ENCODE assay signal across 1 cellular context in the genomic region with DNA sequence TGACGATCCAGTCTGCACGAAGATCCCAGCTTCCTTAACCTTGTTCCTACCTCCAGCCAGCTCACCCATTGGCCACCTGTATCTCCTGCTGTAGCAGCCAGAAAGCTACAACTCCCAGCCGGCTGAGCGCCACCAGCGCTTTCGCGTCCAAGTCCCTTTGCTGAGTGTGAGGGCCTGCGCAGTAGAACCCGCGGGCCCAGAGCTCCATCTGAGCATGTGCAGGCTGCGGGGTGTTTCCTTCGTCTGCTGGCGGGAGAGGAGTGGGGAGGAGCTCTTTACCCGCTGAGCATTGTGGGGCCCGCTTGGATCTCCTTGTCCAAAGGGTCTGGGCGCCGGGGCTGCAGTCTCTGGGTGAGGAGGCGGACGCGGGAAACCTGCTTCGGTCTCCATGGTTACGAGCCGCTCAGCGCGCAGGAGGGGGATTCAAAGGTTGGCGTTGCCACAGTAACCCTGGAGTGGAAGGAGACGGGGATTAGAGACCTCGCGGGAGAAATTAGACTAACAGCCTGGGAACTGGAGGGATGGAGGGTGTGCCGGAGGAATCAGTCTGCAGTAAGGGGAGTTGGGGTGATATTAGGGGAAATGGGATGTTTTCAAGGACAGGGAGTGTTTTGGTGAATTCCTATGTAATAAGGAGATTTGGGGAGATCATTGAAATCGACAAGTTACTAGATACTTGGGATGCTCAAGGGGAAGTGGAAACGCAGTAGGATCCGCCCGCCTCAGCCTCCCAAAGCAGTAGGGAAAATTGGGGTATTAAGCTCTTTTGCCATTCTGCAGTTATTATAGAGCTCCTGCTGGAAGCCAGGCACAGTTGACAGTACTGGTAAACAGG.
A peak's percentile ranks its signal among the peaks of the same experiment; 100 is the strongest.
TF ChIP-seq lines count a peak whose summit lies in the region.

No MANE protein-coding gene starts in this region.

TF ChIP-seq in HepG2, 621 proteins besides CTCF, POLR2A, EP300 and RAD21 (continued from another document):
- TF ChIP-seq, protein P1, sequence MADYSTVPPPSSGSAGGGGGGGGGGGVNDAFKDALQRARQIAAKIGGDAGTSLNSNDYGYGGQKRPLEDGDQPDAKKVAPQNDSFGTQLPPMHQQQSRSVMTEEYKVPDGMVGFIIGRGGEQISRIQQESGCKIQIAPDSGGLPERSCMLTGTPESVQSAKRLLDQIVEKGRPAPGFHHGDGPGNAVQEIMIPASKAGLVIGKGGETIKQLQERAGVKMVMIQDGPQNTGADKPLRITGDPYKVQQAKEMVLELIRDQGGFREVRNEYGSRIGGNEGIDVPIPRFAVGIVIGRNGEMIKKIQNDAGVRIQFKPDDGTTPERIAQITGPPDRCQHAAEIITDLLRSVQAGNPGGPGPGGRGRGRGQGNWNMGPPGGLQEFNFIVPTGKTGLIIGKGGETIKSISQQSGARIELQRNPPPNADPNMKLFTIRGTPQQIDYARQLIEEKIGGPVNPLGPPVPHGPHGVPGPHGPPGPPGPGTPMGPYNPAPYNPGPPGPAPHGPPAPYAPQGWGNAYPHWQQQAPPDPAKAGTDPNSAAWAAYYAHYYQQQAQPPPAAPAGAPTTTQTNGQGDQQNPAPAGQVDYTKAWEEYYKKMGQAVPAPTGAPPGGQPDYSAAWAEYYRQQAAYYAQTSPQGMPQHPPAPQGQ (CRISPR knock-in tag; IDR thresholded peaks at IDR 0.05; ENCODE audit: borderline replicate concordance): no peak
- TF ChIP-seq ZNF331 (CRISPR knock-in tag; IDR thresholded peaks at IDR 0.05) (peak; percentile 61; the same call in 1 of the 2 replicates), ZNF143 (CRISPR knock-in tag; IDR thresholded peaks at IDR 0.05) (peak; percentile 87), HOXD1 (CRISPR knock-in tag; IDR thresholded peaks at IDR 0.05) (no peak), ZNF431 (CRISPR knock-in tag; IDR thresholded peaks at IDR 0.05; ENCODE audit: borderline replicate concordance, low read depth) (no peak), ZNF607 (CRISPR knock-in tag; IDR thresholded peaks at IDR 0.05; ENCODE audit: borderline replicate concordance) (peak; percentile 63; the same call in 1 of the 2 replicates), POGZ (CRISPR knock-in tag; IDR thresholded peaks at IDR 0.05) (peak; percentile 41; the same call in 1 of the 2 replicates), TSC22D2 (CRISPR knock-in tag; IDR thresholded peaks at IDR 0.05; ENCODE audit: borderline replicate concordance) (0 out of 2 replicates have a peak, but pooled peaks have one; percentile 20), MLLT10 (CRISPR knock-in tag; IDR thresholded peaks at IDR 0.05) (no peak), PBX3 (CRISPR knock-in tag; IDR thresholded peaks at IDR 0.05; ENCODE audit: borderline replicate concordance) (no peak), ZBTB20 (CRISPR knock-in tag; IDR thresholded peaks at IDR 0.05; ENCODE audit: borderline replicate concordance, low read depth) (no peak), ZNF558 (CRISPR knock-in tag; IDR thresholded peaks at IDR 0.05; ENCODE audit: borderline replicate concordance) (no peak), NR2C2 (CRISPR knock-in tag; IDR thresholded peaks at IDR 0.05; ENCODE audit: borderline replicate concordance) (no peak), ZSCAN21 (CRISPR knock-in tag; IDR thresholded peaks at IDR 0.05; ENCODE audit: borderline replicate concordance) (0 out of 2 replicates have a peak, but pooled peaks have one; percentile 24), DMAP1 (CRISPR knock-in tag; IDR thresholded peaks at IDR 0.05) (no peak), SP2 (CRISPR knock-in tag; IDR thresholded peaks at IDR 0.05) (no peak), NFIB (CRISPR knock-in tag; IDR thresholded peaks at IDR 0.05; ENCODE audit: borderline replicate concordance) (no peak), SP4 (CRISPR knock-in tag; IDR thresholded peaks at IDR 0.05) (peak; percentile 73), TMF1 (CRISPR knock-in tag; IDR thresholded peaks at IDR 0.05; ENCODE audit: low read depth) (no peak), NCOA2 (CRISPR knock-in tag; IDR thresholded peaks at IDR 0.05) (no peak; the same call in 1 of the 2 replicates), ZBTB1 (CRISPR knock-in tag; IDR thresholded peaks at IDR 0.05; ENCODE audit: borderline replicate concordance) (no peak), GTF2F1 (IDR thresholded peaks at IDR 0.05; ENCODE audit: low read length) (no peak), NKX3-1 (CRISPR knock-in tag; IDR thresholded peaks at IDR 0.05) (no peak), ZNF883 (CRISPR knock-in tag; IDR thresholded peaks at IDR 0.05; ENCODE audit: not compliant biosample characterization) (peak; percentile 34), EZH2 (conservative IDR thresholded peaks at IDR 0.05; ENCODE audit: low read depth, low read length) (no peak), PHB2 (IDR thresholded peaks at IDR 0.05; ENCODE audit: partially characterized antibody) (no peak), SIN3A (IDR thresholded peaks at IDR 0.05; ENCODE audit: borderline replicate concordance, low read depth, low read length) (peak; percentile 85; the same call in 1 of the 2 replicates), TBP (CRISPR knock-in tag; IDR thresholded peaks at IDR 0.05) (no peak), SMAD9 (CRISPR knock-in tag; IDR thresholded peaks at IDR 0.05) (no peak; the same call in 1 of the 2 replicates), CEBPB (IDR thresholded peaks at IDR 0.05; ENCODE audit: borderline replicate concordance, low read depth, low read length) (no peak), KLF13 (CRISPR knock-in tag; IDR thresholded peaks at IDR 0.05) (no peak), ELF3 (CRISPR knock-in tag; IDR thresholded peaks at IDR 0.05) (peak; percentile 59; the same call in 1 of the 2 replicates), MTA3 (CRISPR knock-in tag; IDR thresholded peaks at IDR 0.05) (no peak), KLF15 (CRISPR knock-in tag; IDR thresholded peaks at IDR 0.05; ENCODE audit: borderline replicate concordance) (no peak), JUND (CRISPR knock-in tag; IDR thresholded peaks at IDR 0.05) (no peak), FLYWCH1 (CRISPR knock-in tag; IDR thresholded peaks at IDR 0.05) (no peak), POLR2AphosphoS5 (IDR thresholded peaks at IDR 0.05; ENCODE audit: low read depth, low read length) (peak; percentile 74), SMAD3 (CRISPR knock-in tag; IDR thresholded peaks at IDR 0.05) (no peak)
- TF ChIP-seq, protein P2, sequence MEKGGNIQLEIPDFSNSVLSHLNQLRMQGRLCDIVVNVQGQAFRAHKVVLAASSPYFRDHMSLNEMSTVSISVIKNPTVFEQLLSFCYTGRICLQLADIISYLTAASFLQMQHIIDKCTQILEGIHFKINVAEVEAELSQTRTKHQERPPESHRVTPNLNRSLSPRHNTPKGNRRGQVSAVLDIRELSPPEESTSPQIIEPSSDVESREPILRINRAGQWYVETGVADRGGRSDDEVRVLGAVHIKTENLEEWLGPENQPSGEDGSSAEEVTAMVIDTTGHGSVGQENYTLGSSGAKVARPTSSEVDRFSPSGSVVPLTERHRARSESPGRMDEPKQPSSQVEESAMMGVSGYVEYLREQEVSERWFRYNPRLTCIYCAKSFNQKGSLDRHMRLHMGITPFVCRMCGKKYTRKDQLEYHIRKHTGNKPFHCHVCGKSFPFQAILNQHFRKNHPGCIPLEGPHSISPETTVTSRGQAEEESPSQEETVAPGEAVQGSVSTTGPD (CRISPR knock-in tag; IDR thresholded peaks at IDR 0.05): no peak
- TF ChIP-seq, protein P3, sequence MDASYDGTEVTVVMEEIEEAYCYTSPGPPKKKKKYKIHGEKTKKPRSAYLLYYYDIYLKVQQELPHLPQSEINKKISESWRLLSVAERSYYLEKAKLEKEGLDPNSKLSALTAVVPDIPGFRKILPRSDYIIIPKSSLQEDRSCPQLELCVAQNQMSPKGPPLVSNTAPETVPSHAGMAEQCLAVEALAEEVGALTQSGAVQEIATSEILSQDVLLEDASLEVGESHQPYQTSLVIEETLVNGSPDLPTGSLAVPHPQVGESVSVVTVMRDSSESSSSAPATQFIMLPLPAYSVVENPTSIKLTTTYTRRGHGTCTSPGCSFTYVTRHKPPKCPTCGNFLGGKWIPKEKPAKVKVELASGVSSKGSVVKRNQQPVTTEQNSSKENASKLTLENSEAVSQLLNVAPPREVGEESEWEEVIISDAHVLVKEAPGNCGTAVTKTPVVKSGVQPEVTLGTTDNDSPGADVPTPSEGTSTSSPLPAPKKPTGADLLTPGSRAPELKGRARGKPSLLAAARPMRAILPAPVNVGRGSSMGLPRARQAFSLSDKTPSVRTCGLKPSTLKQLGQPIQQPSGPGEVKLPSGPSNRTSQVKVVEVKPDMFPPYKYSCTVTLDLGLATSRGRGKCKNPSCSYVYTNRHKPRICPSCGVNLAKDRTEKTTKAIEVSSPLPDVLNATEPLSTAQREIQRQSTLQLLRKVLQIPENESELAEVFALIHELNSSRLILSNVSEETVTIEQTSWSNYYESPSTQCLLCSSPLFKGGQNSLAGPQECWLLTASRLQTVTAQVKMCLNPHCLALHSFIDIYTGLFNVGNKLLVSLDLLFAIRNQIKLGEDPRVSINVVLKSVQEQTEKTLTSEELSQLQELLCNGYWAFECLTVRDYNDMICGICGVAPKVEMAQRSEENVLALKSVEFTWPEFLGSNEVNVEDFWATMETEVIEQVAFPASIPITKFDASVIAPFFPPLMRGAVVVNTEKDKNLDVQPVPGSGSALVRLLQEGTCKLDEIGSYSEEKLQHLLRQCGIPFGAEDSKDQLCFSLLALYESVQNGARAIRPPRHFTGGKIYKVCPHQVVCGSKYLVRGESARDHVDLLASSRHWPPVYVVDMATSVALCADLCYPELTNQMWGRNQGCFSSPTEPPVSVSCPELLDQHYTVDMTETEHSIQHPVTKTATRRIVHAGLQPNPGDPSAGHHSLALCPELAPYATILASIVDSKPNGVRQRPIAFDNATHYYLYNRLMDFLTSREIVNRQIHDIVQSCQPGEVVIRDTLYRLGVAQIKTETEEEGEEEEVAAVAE (CRISPR knock-in tag; IDR thresholded peaks at IDR 0.05; ENCODE audit: borderline replicate concordance): peak; percentile 22; the same call in 1 of the 2 replicates
- TF ChIP-seq, protein P4, sequence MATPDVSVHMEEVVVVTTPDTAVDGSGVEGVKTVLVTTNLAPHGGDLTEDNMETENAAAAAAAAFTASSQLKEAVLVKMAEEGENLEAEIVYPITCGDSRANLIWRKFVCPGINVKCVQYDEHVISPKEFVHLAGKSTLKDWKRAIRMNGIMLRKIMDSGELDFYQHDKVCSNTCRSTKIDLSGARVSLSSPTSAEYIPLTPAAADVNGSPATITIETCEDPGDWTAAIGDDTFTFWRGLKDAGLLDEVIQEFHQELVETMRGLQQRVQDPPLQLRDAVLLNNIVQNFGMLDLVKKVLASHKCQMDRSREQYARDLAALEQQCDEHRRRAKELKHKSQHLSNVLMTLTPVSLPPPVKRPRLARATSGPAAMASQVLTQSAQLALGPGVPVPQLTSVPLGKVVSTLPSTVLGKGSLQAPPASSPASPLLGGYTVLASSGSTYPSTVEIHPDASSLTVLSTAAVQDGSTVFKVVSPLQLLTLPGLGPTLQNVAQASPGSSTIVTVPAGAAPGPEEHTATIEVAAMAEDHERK (CRISPR knock-in tag; IDR thresholded peaks at IDR 0.05; ENCODE audit: low read depth): no peak
- TF ChIP-seq, protein P5, sequence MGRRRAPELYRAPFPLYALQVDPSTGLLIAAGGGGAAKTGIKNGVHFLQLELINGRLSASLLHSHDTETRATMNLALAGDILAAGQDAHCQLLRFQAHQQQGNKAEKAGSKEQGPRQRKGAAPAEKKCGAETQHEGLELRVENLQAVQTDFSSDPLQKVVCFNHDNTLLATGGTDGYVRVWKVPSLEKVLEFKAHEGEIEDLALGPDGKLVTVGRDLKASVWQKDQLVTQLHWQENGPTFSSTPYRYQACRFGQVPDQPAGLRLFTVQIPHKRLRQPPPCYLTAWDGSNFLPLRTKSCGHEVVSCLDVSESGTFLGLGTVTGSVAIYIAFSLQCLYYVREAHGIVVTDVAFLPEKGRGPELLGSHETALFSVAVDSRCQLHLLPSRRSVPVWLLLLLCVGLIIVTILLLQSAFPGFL (CRISPR knock-in tag; IDR thresholded peaks at IDR 0.05): no peak
- TF ChIP-seq, protein P6, sequence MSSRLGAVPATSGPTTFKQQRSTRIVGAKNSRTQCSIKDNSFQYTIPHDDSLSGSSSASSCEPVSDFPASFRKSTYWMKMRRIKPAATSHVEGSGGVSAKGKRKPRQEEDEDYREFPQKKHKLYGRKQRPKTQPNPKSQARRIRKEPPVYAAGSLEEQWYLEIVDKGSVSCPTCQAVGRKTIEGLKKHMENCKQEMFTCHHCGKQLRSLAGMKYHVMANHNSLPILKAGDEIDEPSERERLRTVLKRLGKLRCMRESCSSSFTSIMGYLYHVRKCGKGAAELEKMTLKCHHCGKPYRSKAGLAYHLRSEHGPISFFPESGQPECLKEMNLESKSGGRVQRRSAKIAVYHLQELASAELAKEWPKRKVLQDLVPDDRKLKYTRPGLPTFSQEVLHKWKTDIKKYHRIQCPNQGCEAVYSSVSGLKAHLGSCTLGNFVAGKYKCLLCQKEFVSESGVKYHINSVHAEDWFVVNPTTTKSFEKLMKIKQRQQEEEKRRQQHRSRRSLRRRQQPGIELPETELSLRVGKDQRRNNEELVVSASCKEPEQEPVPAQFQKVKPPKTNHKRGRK (CRISPR knock-in tag; IDR thresholded peaks at IDR 0.05): no peak
- TF ChIP-seq, protein P7, sequence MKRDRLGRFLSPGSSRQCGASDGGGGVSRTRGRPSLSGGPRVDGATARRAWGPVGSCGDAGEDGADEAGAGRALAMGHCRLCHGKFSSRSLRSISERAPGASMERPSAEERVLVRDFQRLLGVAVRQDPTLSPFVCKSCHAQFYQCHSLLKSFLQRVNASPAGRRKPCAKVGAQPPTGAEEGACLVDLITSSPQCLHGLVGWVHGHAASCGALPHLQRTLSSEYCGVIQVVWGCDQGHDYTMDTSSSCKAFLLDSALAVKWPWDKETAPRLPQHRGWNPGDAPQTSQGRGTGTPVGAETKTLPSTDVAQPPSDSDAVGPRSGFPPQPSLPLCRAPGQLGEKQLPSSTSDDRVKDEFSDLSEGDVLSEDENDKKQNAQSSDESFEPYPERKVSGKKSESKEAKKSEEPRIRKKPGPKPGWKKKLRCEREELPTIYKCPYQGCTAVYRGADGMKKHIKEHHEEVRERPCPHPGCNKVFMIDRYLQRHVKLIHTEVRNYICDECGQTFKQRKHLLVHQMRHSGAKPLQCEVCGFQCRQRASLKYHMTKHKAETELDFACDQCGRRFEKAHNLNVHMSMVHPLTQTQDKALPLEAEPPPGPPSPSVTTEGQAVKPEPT (CRISPR knock-in tag; IDR thresholded peaks at IDR 0.05; ENCODE audit: low read depth): no peak
